Comparison of ENCODE assay signal across 12 cellular contexts in the genomic region with DNA sequence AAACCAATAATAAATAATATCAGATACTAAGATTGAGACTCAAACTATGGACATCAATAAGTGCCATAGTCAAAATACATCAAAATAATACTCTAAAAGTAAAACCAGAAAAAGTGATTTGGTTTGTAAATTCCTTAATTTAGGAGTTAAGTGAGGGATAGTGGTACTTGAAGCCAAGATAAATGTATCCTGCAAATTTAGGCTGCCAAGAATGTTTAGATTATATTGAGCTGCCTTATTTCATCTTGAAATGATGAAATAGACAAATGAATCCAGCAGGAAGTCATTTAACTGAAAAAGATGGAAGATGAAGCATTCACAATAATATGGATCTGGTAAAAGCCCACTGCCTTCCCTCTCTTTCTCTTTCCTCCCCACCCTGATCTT.
DNase-seq lines count a peak whose midpoint lies in the region; ATAC-seq and FAIRE-seq lines count a peak whose summit lies in the region.
"Had no signal": no experiment of that assay in that cellular context is flagged by ENCODE, and none has a peak within 500 bp of the region (broad histone marks: within the 10 kb centered on the region; RNA-seq: fewer than 3 reads in every experiment).

No MANE protein-coding gene starts in this region.

- H3K36me3 ChIP-seq in esophagus (ENCODE audit: control insufficient read depth in 2 of 2, insufficient read depth in 2 of 2, low read length in 1 of 2) (peaks cover 0 to 2% of the 10 kb centered on the region in 2 donors), small intestine (ENCODE audit: control insufficient read depth in 2 of 2, insufficient read depth in 2 of 2, low read length in 2 of 2) (no peaks in the 10 kb centered on the region)

- H3K4me1 ChIP-seq in esophagus (ENCODE audit: control insufficient read depth in 2 of 2, insufficient read depth in 2 of 2, low read length in 1 of 2): peaks cover 3 to 4% of the 10 kb centered on the region in 2 donors
- peaks cover 12 to 21% of the 10 kb centered on the region in 2 donors for H3K4me1 ChIP-seq in small intestine (ENCODE audit: control insufficient read depth in 2 of 2, insufficient read depth in 1 of 2, low read depth in 1 of 2, low read length in 1 of 2)

- peak; percentile 30 for DNase-seq in EH (ENCODE audit: low read depth)
- DNase-seq in RCC 7860 (ENCODE audit: low spot score): no peak
- DNase-seq in small intestine: no peak
- DNase-seq in posterior vena cava (ENCODE audit: low spot score): no peak
- DNase-seq in putamen (ENCODE audit: low spot score): no peak
- DNase-seq: activated effector memory CD4-positive, alpha-beta T cell treated with Interleukin-2 at 50 U/mL for 16 hours; KG1; NCI-H510A; stimulated activated naive CD4-positive, alpha-beta T cell treated with Interleukin-2 at 50 U/mL for 16 hours had no signal

- intact Hi-C loops in posterior vena cava (cut with DNase I): loop anchor here in 1 of 2 donors (10.0 kb wide), 1 partner anchor 70 kb away; no protein-coding TSS in a partner anchor

- no peak for ATAC-seq in HG02973 (IDR thresholded peaks at IDR 0.05; ENCODE audit: unreplicated experiment)

- H3K27ac ChIP-seq in esophagus (ENCODE audit: low read depth in 2 of 2, low read length in 1 of 2): peak overlapping the region; percentile 6 to 37
- peak overlapping the region; percentile 34 to 42 for H3K27ac ChIP-seq in small intestine (ENCODE audit: low read depth in 1 of 2, low read length in 1 of 2)

- no peaks in the 10 kb centered on the region for H3K27me3 ChIP-seq in esophagus (ENCODE audit: control insufficient read depth in 1 of 2, insufficient read depth in 2 of 2, low read length in 2 of 2)
- H3K27me3 ChIP-seq in small intestine (ENCODE audit: control insufficient read depth in 2 of 2, insufficient read depth in 2 of 2, low read length in 2 of 2): no peaks in the 10 kb centered on the region

- FAIRE-seq in RCC 7860 (lab: Jason Lieb, UNC) (peak; percentile 5), small intestine (lab: Jason Lieb, UNC) (peak; percentile 61)

- no peak overlapping the region for H3K4me3 ChIP-seq in esophagus (ENCODE audit: low read depth in 1 of 2, low read length in 2 of 2)
- H3K4me3 ChIP-seq in small intestine (ENCODE audit: low read depth in 1 of 2, low read length in 2 of 2): no peak overlapping the region
- H3K4me3 ChIP-seq: skin epidermis had no signal

- H3K9me3 ChIP-seq in esophagus (ENCODE audit: control insufficient read depth in 2 of 2, insufficient read depth in 1 of 2, low read depth in 1 of 2, low read length in 1 of 2) (no peaks in the 10 kb centered on the region), small intestine (ENCODE audit: control insufficient read depth, low read depth) (no peaks in the 10 kb centered on the region)
